In genomic region chr14:53412819-53413664, GRCh38 we compare ENCODE assay signal across 9 cellular contexts.
DNase-seq lines count a peak whose midpoint lies in the region; ATAC-seq and TF ChIP-seq lines count a peak whose summit lies in the region.
"Had no signal": no experiment of that assay in that cellular context is flagged by ENCODE, and none has a peak within 500 bp of the region (broad histone marks: within the 10 kb centered on the region; RNA-seq: fewer than 3 reads in every experiment).

No MANE protein-coding gene starts in this region.

- H3K27ac ChIP-seq in right lobe of liver, result no peak overlapping the region

- no peaks in the 10 kb centered on the region for H3K4me1 ChIP-seq in right lobe of liver

- DNase-seq in ELR (ENCODE audit: low read depth) (peak; percentile 40), HT-29 (ENCODE audit: low spot score) (peak; percentile 21), right lobe of liver (no peak), MG63 (no peak), NCI-H2029 (lab: John Stamatoyannopoulos, UW) (no peak), NCI-H226 (no peak)
- DNase-seq: amygdala had no signal

- H3K27me3 ChIP-seq in right lobe of liver (no peaks in the 10 kb centered on the region), MG63 (no peaks in the 10 kb centered on the region)

- 0 out of 2 replicates have a peak, but pooled peaks have one; percentile 33 for TF ChIP-seq CTCF in WI38 (IDR thresholded peaks at IDR 0.05; ENCODE audit: low read depth, low read length)
- peak in 3 of 4 donors; percentile 27 to 38 (median 27) for TF ChIP-seq CTCF in right lobe of liver (IDR thresholded peaks at IDR 0.05)

- ATAC-seq in right lobe of liver (peak in 1 of 4 donors; percentile 21), HG03378 (IDR thresholded peaks at IDR 0.05; ENCODE audit: unreplicated experiment) (no peak)

- H3K36me3 ChIP-seq in right lobe of liver (no peaks in the 10 kb centered on the region), MG63 (no peaks in the 10 kb centered on the region)

- intact Hi-C loops in right lobe of liver (cut with DNase I), result no loop called here

- 33% methylated on average over 1 of the region's 1 CpG for whole genome bisulfite sequencing in right lobe of liver (ENCODE audit: insufficient coverage, low coverage, low lambda C conversion rate, missing lambda C conversion rate)

- no peaks in the 10 kb centered on the region for H3K9me3 ChIP-seq in right lobe of liver
- H3K9me3 ChIP-seq in MG63, result no peaks in the 10 kb centered on the region

- TF ChIP-seq POLR2A in right lobe of liver (IDR thresholded peaks at IDR 0.05), result no peak

- H3K4me3 ChIP-seq in WI38 (ENCODE audit: low read depth, low read length) (no peak overlapping the region), right lobe of liver (no peak overlapping the region), MG63 (no peak overlapping the region)

Comparison
In these comparisons a context has a peak if more than half of its experiments do, and no peak if none do; other contexts are left out.
1. DNase-seq: peak in ELR (single experiment) and HT-29 (single experiment); none in right lobe of liver (0 of 3), MG63 (single experiment), NCI-H2029 (single experiment) and NCI-H226 (single experiment).